Comparison of ENCODE assay signal across 21 cellular contexts in the genomic region with DNA sequence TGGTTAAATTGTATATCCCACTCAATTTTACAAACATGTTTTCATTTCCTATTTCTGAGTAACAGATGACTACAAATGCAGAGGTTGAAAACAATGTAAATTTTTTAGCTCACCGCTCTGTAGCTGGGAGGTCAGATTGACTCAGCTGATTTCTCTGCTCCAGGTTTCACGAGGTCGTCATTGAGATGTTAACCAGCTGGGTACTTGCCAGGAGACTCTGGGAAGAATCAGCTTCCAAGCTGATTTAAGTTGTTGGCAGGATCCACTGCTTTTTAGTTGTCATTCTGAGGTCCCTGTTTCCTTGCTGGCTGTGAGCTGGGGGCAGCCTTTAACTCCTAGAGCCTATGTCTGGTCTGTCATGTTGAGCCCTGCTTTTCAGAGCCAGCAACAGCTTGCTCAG.
DNase-seq lines count a peak whose midpoint lies in the region; TF ChIP-seq lines count a peak whose summit lies in the region.
"Had no signal": no experiment of that assay in that cellular context is flagged by ENCODE, and none has a peak within 500 bp of the region (broad histone marks: within the 10 kb centered on the region; RNA-seq: fewer than 3 reads in every experiment).

No MANE protein-coding gene starts in this region.

- no peak overlapping the region for H3K4me3 ChIP-seq in epithelial cell of proximal tubule (ENCODE audit: low read depth, low read length)
- H3K4me3 ChIP-seq in Peyer's patch, result no peak overlapping the region
- H3K4me3 ChIP-seq: left ventricle myocardium inferior, right atrium auricular region had no signal

- no peaks in the 10 kb centered on the region for H3K36me3 ChIP-seq in Peyer's patch
- H3K36me3 ChIP-seq: left ventricle myocardium inferior, right atrium auricular region had no signal

- TF ChIP-seq POLR2A in Peyer's patch (IDR thresholded peaks at IDR 0.05), result no peak

- DNase-seq in EL (peak; percentile 30), NCI-H1105 treated with DMSO at 0.1 percent for 48 hours (lab: John Stamatoyannopoulos, UW) (peak; percentile 0), epithelial cell of proximal tubule (ENCODE audit: low read depth) (peak; percentile 49), left kidney (ENCODE audit: low read depth, low spot score) (peak; percentile 27), GM19238 (ENCODE audit: insufficient read length, low spot score) (no peak), Kasumi-1 (lab: John Stamatoyannopoulos, UW) (no peak), Peyer's patch (no peak)
- no peak for DNase-seq in stimulated activated CD4-positive, alpha-beta T cell treated with anti-CD3 and anti-CD28 coated beads, Interleukin-1b, Interleukin-23, amount 100 ng/mL, for 48 hours
- DNase-seq: activated CD4-positive, alpha-beta T cell treated with anti-CD3 and anti-CD28 coated beads, Interleukin-2, amount 50 U/mL, for 4 hours; activated naive CD4-positive, alpha-beta T cell treated with anti-CD3 and anti-CD28 coated beads for 36 hours; activated T-cell treated with anti-CD3 and anti-CD28 coated beads for 4 hours; aorta; CD4-positive, CD25-positive, alpha-beta regulatory T cell; foreskin melanocyte; left ventricle myocardium inferior; NCI-H1417; SHP77; stimulated activated CD4-positive, alpha-beta T cell treated with anti-CD3 and anti-CD28 coated beads, Interleukin-15, amount 100 ng/mL, for 24 hours; T-helper 1 cell had no signal

- no peak for TF ChIP-seq CTCF in epithelial cell of proximal tubule (conservative IDR thresholded peaks at IDR 0.05; ENCODE audit: low read depth, low read length)
- TF ChIP-seq CTCF in Peyer's patch (IDR thresholded peaks at IDR 0.05), result no peak

- no peaks in the 10 kb centered on the region for H3K27me3 ChIP-seq in Peyer's patch
- H3K27me3 ChIP-seq: right atrium auricular region had no signal

- no peaks in the 10 kb centered on the region for H3K4me1 ChIP-seq in Peyer's patch
- H3K4me1 ChIP-seq: left ventricle myocardium inferior, right atrium auricular region had no signal

- H3K27ac ChIP-seq in Peyer's patch, result no peak overlapping the region
- H3K27ac ChIP-seq: KMS-11, left ventricle myocardium inferior, right atrium auricular region had no signal

- no peaks in the 10 kb centered on the region for H3K9me3 ChIP-seq in Peyer's patch
- H3K9me3 ChIP-seq: left ventricle myocardium inferior, right atrium auricular region had no signal

Comparison
In these comparisons a context has a peak if more than half of its experiments do, and no peak if none do; other contexts are left out.
1. DNase-seq: peak in EL (single experiment), NCI-H1105 treated with DMSO at 0.1 percent for 48 hours (single experiment), epithelial cell of proximal tubule (single experiment) and left kidney (single experiment); none in GM19238 (single experiment), stimulated activated CD4-positive, alpha-beta T cell treated with anti-CD3 and anti-CD28 coated beads, Interleukin-1b, Interleukin-23, amount 100 ng/mL, for 48 hours (single experiment), Kasumi-1 (0 of 2) and Peyer's patch (0 of 3).